ENCODE assay signal across 8 cellular contexts in genomic region chr22:19430890-19431541, GRCh38. TPM values are rescaled to one million over a fixed set of nuclear protein-coding genes. Genes with fewer than 3 reads are reported as not detected.
DNase-seq lines count a peak whose midpoint lies in the region; ATAC-seq, FAIRE-seq and TF ChIP-seq lines count a peak whose summit lies in the region.

No MANE protein-coding gene starts in this region.

- H3K27me3 Mint-ChIP-seq in activated naive CD8-positive, alpha-beta T cell = no peaks in the 10 kb centered on the region

- H3K9me3 ChIP-seq in gastrocnemius medialis = no peaks in the 10 kb centered on the region

- intact Hi-C loops in gastrocnemius medialis (cut with DNase I; ENCODE audit: low total_unique reads) = loop anchor here (5.0 kb wide), 2 partner anchors 254 to 309 kb away; partner anchors contain the start of genes DGCR2 and SLC25A1

- in situ Hi-C loops in gastrocnemius medialis (cut with MboI; ENCODE audit: low sequenced_read_pairs in 4 of 4) = no loop called here

- TF ChIP-seq POLR2A in GM18505 (IDR thresholded peaks at IDR 0.05; ENCODE audit: borderline replicate concordance, extremely low read depth, insufficient read depth, insufficient read length) = no peak
- TF ChIP-seq POLR2A in gastrocnemius medialis (IDR thresholded peaks at IDR 0.05) = no peak

- TF ChIP-seq CTCF in gastrocnemius medialis (IDR thresholded peaks at IDR 0.05 in 4 of 5, conservative IDR thresholded peaks at IDR 0.05 in 1 of 5) = peak in 3 of 5 experiments; percentile 16 to 26 (median 19)

- FAIRE-seq in HTR-8/SVneo (lab: Jason Lieb, UNC) = no peak

- peaks cover 0 to 18% of the 10 kb centered on the region in 2 donors for H3K36me3 ChIP-seq in gastrocnemius medialis

- peaks cover 55% of the 10 kb centered on the region for H3K4me1 Mint-ChIP-seq in activated naive CD8-positive, alpha-beta T cell (ENCODE audit: low read depth)

- no peaks in the 10 kb centered on the region for H3K36me3 Mint-ChIP-seq in activated naive CD8-positive, alpha-beta T cell

- no peaks in the 10 kb centered on the region for H3K27me3 ChIP-seq in gastrocnemius medialis

- ATAC-seq in GM18505 (IDR thresholded peaks at IDR 0.05; ENCODE audit: unreplicated experiment) = peak; percentile 4
- ATAC-seq in gastrocnemius medialis = peak; percentile 4 to 14

- peak overlapping the region; percentile 75 to 96 (median 88) for H3K4me3 ChIP-seq in gastrocnemius medialis

- no peaks in the 10 kb centered on the region for H3K9me3 Mint-ChIP-seq in activated naive CD8-positive, alpha-beta T cell (ENCODE audit: low read depth)

- H3K4me1 ChIP-seq in gastrocnemius medialis = peaks cover 32 to 39% of the 10 kb centered on the region in 2 donors

- peak overlapping the region; percentile 83 to 100 (median 89) for H3K27ac ChIP-seq in gastrocnemius medialis

- peak overlapping the region; percentile 77 for H3K27ac Mint-ChIP-seq in activated naive CD8-positive, alpha-beta T cell

- peak overlapping the region; percentile 90 for H3K4me3 Mint-ChIP-seq in activated naive CD8-positive, alpha-beta T cell

- DNase-seq in AG08396 (ENCODE audit: low spot score) = peak; percentile 36
- DNase-seq in LoVo (ENCODE audit: low spot score) = peak; percentile 38
- DNase-seq in hepatic stellate cell (ENCODE audit: low spot score) = peak; percentile 36
- DNase-seq in gastrocnemius medialis = peak in 1 of 2 donors; percentile 41
- no peak for DNase-seq in central memory CD4-positive, alpha-beta T cell
- no peak for DNase-seq in HTR-8/SVneo (ENCODE audit: insufficient read length, low spot score)

RNA-seq across cellular contexts. Expression of gene HIRA, which starts 0.5 kb away (rescaled TPM):
- 10 to 100 TPM; 14.2 to 46.8 (median 24.6) TPM for total RNA-seq in gastrocnemius medialis

RNA-seq across cellular contexts. Expression of gene MRPL40, which starts 1.3 kb away (rescaled TPM):
- total RNA-seq in gastrocnemius medialis = 10 to 100 TPM; 53.8 to 75.1 (median 61.5) TPM

RNA-seq across cellular contexts. Expression of gene C22orf39, which starts 16.5 kb away (rescaled TPM):
- total RNA-seq in gastrocnemius medialis = 100 to 1,000 TPM; 157 to 182 (median 178) TPM

RNA-seq across cellular contexts. Expression of gene UFD1, which starts 48.0 kb away (rescaled TPM):
- total RNA-seq in gastrocnemius medialis = 100 to 1,000 TPM; 106 to 199 (median 165) TPM

RNA-seq across cellular contexts. Expression of gene CDC45, which starts 48.7 kb away (rescaled TPM):
- total RNA-seq in gastrocnemius medialis = under 1 TPM in 1 of 4 donors, not detected in 3; 0.27 TPM

Comparison
In these comparisons a context has a peak if more than half of its experiments do, and no peak if none do; other contexts are left out.
1. DNase-seq: peak in AG08396 (single experiment), LoVo (single experiment) and hepatic stellate cell (single experiment); none in central memory CD4-positive, alpha-beta T cell (single experiment) and HTR-8/SVneo (single experiment).